ENCODE assay signal across 14 cellular contexts in the genomic region with DNA sequence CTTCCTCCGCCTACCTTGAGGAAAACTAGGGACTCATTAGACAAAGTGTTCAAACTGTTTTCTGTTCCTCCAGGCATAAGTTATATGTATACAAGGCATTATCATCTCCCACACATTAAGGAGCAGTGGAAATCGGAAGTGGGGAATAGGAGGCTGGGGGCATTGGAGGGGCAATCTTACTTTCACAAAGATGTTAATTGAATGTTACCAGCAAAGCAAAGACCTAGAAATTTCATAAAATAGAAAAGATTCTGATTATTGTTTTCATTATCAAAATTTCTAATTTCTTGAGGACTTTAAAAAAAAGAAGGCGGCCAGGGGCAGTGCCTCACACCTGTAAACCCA.
DNase-seq lines count a peak whose midpoint lies in the region; ATAC-seq lines count a peak whose summit lies in the region.
"Had no signal": no experiment of that assay in that cellular context is flagged by ENCODE, and none has a peak within 500 bp of the region (broad histone marks: within the 10 kb centered on the region; RNA-seq: fewer than 3 reads in every experiment).

No MANE protein-coding gene starts in this region.

- CTCF ChIA-PET in CD8-positive, alpha-beta memory T cell (lab: Charles Lee), result no interaction called here

- H3K4me1 Mint-ChIP-seq in activated CD4-positive, alpha-beta T cell treated with anti-CD3 and anti-CD28 coated beads, Interleukin-2, amount 10 ng/mL, durations not matched to agents 24 days and 14 days, result peaks cover 73% of the 10 kb centered on the region
- peaks cover 64% of the 10 kb centered on the region for H3K4me1 Mint-ChIP-seq in dendritic cell treated with granulocyte-macrophage colony-stimulating factor and Interleukin-4, amounts not matched to agents 40 ng/mL and 50 ng/mL, for 4 days (ENCODE audit: low read depth)
- H3K4me1 Mint-ChIP-seq in stimulated activated effector memory CD8-positive, alpha-beta T cell treated with anti-CD3 and anti-CD28 coated beads, Interleukin-12 subunit alpha, Interleukin-12 subunit beta, amount 100 ng/mL, for 72 hours, result peaks cover 78% of the 10 kb centered on the region
- peaks cover 18 to 32% (median 29%) of the 10 kb centered on the region in 3 donors for H3K4me1 Mint-ChIP-seq in CD8-positive, alpha-beta memory T cell

- H3K36me3 Mint-ChIP-seq in activated CD4-positive, alpha-beta T cell treated with anti-CD3 and anti-CD28 coated beads, Interleukin-2, amount 10 ng/mL, durations not matched to agents 24 days and 14 days (ENCODE audit: low read depth), result peaks cover 18% of the 10 kb centered on the region
- no peaks in the 10 kb centered on the region for H3K36me3 Mint-ChIP-seq in dendritic cell treated with granulocyte-macrophage colony-stimulating factor and Interleukin-4, amounts not matched to agents 40 ng/mL and 50 ng/mL, for 4 days (ENCODE audit: low read depth)
- H3K36me3 Mint-ChIP-seq in stimulated activated effector memory CD8-positive, alpha-beta T cell treated with anti-CD3 and anti-CD28 coated beads, Interleukin-12 subunit alpha, Interleukin-12 subunit beta, amount 100 ng/mL, for 72 hours, result peaks cover 24% of the 10 kb centered on the region
- H3K36me3 Mint-ChIP-seq in CD8-positive, alpha-beta memory T cell, result peaks cover 0 to 13% (median 3%) of the 10 kb centered on the region in 3 donors

- peak overlapping the region; percentile 30 for H3K4me3 Mint-ChIP-seq in activated CD4-positive, alpha-beta T cell treated with anti-CD3 and anti-CD28 coated beads, Interleukin-2, amount 10 ng/mL, durations not matched to agents 24 days and 14 days
- H3K4me3 Mint-ChIP-seq in dendritic cell treated with granulocyte-macrophage colony-stimulating factor and Interleukin-4, amounts not matched to agents 40 ng/mL and 50 ng/mL, for 4 days, result no peak overlapping the region
- peak overlapping the region; percentile 61 for H3K4me3 Mint-ChIP-seq in stimulated activated effector memory CD8-positive, alpha-beta T cell treated with anti-CD3 and anti-CD28 coated beads, Interleukin-12 subunit alpha, Interleukin-12 subunit beta, amount 100 ng/mL, for 72 hours
- no peak overlapping the region for H3K4me3 Mint-ChIP-seq in CD8-positive, alpha-beta memory T cell

- peaks cover 31% of the 10 kb centered on the region for H3K9me3 Mint-ChIP-seq in activated CD4-positive, alpha-beta T cell treated with anti-CD3 and anti-CD28 coated beads, Interleukin-2, amount 10 ng/mL, durations not matched to agents 24 days and 14 days
- no peaks in the 10 kb centered on the region for H3K9me3 Mint-ChIP-seq in dendritic cell treated with granulocyte-macrophage colony-stimulating factor and Interleukin-4, amounts not matched to agents 40 ng/mL and 50 ng/mL, for 4 days
- H3K9me3 Mint-ChIP-seq in stimulated activated effector memory CD8-positive, alpha-beta T cell treated with anti-CD3 and anti-CD28 coated beads, Interleukin-12 subunit alpha, Interleukin-12 subunit beta, amount 100 ng/mL, for 72 hours, result peaks cover 8% of the 10 kb centered on the region
- H3K9me3 Mint-ChIP-seq in CD8-positive, alpha-beta memory T cell, result no peaks in the 10 kb centered on the region

- H3K27me3 Mint-ChIP-seq in activated CD4-positive, alpha-beta T cell treated with anti-CD3 and anti-CD28 coated beads, Interleukin-2, amount 10 ng/mL, durations not matched to agents 24 days and 14 days, result no peaks in the 10 kb centered on the region
- H3K27me3 Mint-ChIP-seq in dendritic cell treated with granulocyte-macrophage colony-stimulating factor and Interleukin-4, amounts not matched to agents 40 ng/mL and 50 ng/mL, for 4 days, result no peaks in the 10 kb centered on the region
- peaks cover 10 to 19% of the 10 kb centered on the region in 2 donors for H3K27me3 Mint-ChIP-seq in CD8-positive, alpha-beta memory T cell

- no peak for DNase-seq in activated CD4-positive, alpha-beta T cell treated with anti-CD3 and anti-CD28 coated beads, Interleukin-2, amount 10 ng/mL, durations not matched to agents 24 days and 14 days
- no peak for DNase-seq in activated CD4-positive, alpha-beta T cell treated with anti-CD3 and anti-CD28 coated beads, Interleukin-2, amount 50 U/mL, for 1 hour
- DNase-seq in SJSA1 (ENCODE audit: low read depth in 1 of 2, low spot score in 2 of 2) (no peak), HuH-7.5 (ENCODE audit: low spot score) (no peak)
- no peak for DNase-seq in stimulated activated effector memory CD8-positive, alpha-beta T cell treated with anti-CD3 and anti-CD28 coated beads, Interleukin-12 subunit alpha, Interleukin-12 subunit beta, amount 100 ng/mL, for 72 hours (ENCODE audit: low spot score in 2 of 2)
- DNase-seq in NK-92 treated with Interleukin-12 subunit alpha and Interleukin-12 subunit beta, amount 100 ng/mL, for 24 hours (lab: John Stamatoyannopoulos, UW), result no peak
- DNase-seq in CD8-positive, alpha-beta memory T cell, result no peak
- DNase-seq: amygdala, colonic mucosa, Karpas-422, NCI-H1417 treated with DMSO at 0.1 percent for 48 hours, substantia nigra had no signal

- H3K4me3 ChIP-seq in SJSA1, result no peak overlapping the region
- H3K4me3 ChIP-seq in CD8-positive, alpha-beta memory T cell (ENCODE audit: low read length), result no peak overlapping the region
- H3K4me3 ChIP-seq: colonic mucosa had no signal

- peaks cover 23% of the 10 kb centered on the region for H3K4me1 ChIP-seq in SJSA1 (replicated peaks)
- H3K4me1 ChIP-seq in CD8-positive, alpha-beta memory T cell (ENCODE audit: insufficient read depth, low read length), result peaks cover 7% of the 10 kb centered on the region
- H3K4me1 ChIP-seq: colonic mucosa, parathyroid adenoma had no signal

- H3K36me3 ChIP-seq in SJSA1, result no peaks in the 10 kb centered on the region
- H3K36me3 ChIP-seq in CD8-positive, alpha-beta memory T cell (ENCODE audit: insufficient read depth, low read length), result no peaks in the 10 kb centered on the region
- H3K36me3 ChIP-seq: colonic mucosa had no signal

- peak overlapping the region; percentile 100 for H3K27ac ChIP-seq in SJSA1
- no peak overlapping the region for H3K27ac ChIP-seq in CD8-positive, alpha-beta memory T cell (ENCODE audit: low read depth, low read length)
- H3K27ac ChIP-seq: colonic mucosa, parathyroid adenoma had no signal

- no peaks in the 10 kb centered on the region for H3K27me3 ChIP-seq in SJSA1 (replicated peaks)
- H3K27me3 ChIP-seq in CD8-positive, alpha-beta memory T cell (ENCODE audit: insufficient read depth, low read length, poor library complexity, severe bottlenecking), result no peaks in the 10 kb centered on the region
- H3K27me3 ChIP-seq: colonic mucosa had no signal

- intact Hi-C loops in activated CD4-positive, alpha-beta T cell treated with anti-CD3 and anti-CD28 coated beads, Interleukin-2, amount 10 ng/mL, durations not matched to agents 24 days and 14 days (cut with micrococcal nuclease), result loop anchor here (10.0 kb wide), 1 partner anchor 881 kb away; no protein-coding TSS in a partner anchor
- intact Hi-C loops in dendritic cell treated with granulocyte-macrophage colony-stimulating factor and Interleukin-4, amounts not matched to agents 40 ng/mL and 50 ng/mL, for 4 days (cut with micrococcal nuclease), result no loop called here

- H3K27ac Mint-ChIP-seq in activated CD4-positive, alpha-beta T cell treated with anti-CD3 and anti-CD28 coated beads, Interleukin-2, amount 10 ng/mL, durations not matched to agents 24 days and 14 days, result peak overlapping the region; percentile 98
- peak overlapping the region; percentile 85 for H3K27ac Mint-ChIP-seq in dendritic cell treated with granulocyte-macrophage colony-stimulating factor and Interleukin-4, amounts not matched to agents 40 ng/mL and 50 ng/mL, for 4 days
- peak overlapping the region; percentile 97 for H3K27ac Mint-ChIP-seq in stimulated activated effector memory CD8-positive, alpha-beta T cell treated with anti-CD3 and anti-CD28 coated beads, Interleukin-12 subunit alpha, Interleukin-12 subunit beta, amount 100 ng/mL, for 72 hours
- peak overlapping the region in 2 of 8 donors; percentile 1 to 10 for H3K27ac Mint-ChIP-seq in CD8-positive, alpha-beta memory T cell

- no peaks in the 10 kb centered on the region for H3K9me3 ChIP-seq in SJSA1 (replicated peaks)
- H3K9me3 ChIP-seq in CD8-positive, alpha-beta memory T cell (ENCODE audit: low read length), result no peaks in the 10 kb centered on the region
- H3K9me3 ChIP-seq: colonic mucosa had no signal

- POLR2A ChIA-PET in CD8-positive, alpha-beta memory T cell (lab: Charles Lee), result interaction anchor here (0.6 kb wide), 1 partner anchor 457 kb away, joined by 4 read pairs; no protein-coding TSS in a partner anchor

- ATAC-seq in stimulated activated effector memory CD8-positive, alpha-beta T cell treated with anti-CD3 and anti-CD28 coated beads, Interleukin-12 subunit alpha, Interleukin-12 subunit beta, amount 100 ng/mL, for 72 hours, result no peak

Comparison
In these comparisons a context has a peak if more than half of its experiments do, and no peak if none do; other contexts are left out.
1. H3K4me3 Mint-ChIP-seq: peak in activated CD4-positive, alpha-beta T cell treated with anti-CD3 and anti-CD28 coated beads, Interleukin-2, amount 10 ng/mL, durations not matched to agents 24 days and 14 days (single experiment) and stimulated activated effector memory CD8-positive, alpha-beta T cell treated with anti-CD3 and anti-CD28 coated beads, Interleukin-12 subunit alpha, Interleukin-12 subunit beta, amount 100 ng/mL, for 72 hours (single experiment); none in dendritic cell treated with granulocyte-macrophage colony-stimulating factor and Interleukin-4, amounts not matched to agents 40 ng/mL and 50 ng/mL, for 4 days (single experiment) and CD8-positive, alpha-beta memory T cell (0 of 7).